9 cellular contexts compared by ENCODE assay signal in genomic region chr20:44326391-44327159, GRCh38. TPM values are rescaled to one million over a fixed set of nuclear protein-coding genes. Genes with fewer than 3 reads are reported as not detected.
A peak's percentile ranks its signal among the peaks of the same experiment; 100 is the strongest.
DNase-seq lines count a peak whose midpoint lies in the region; ATAC-seq and TF ChIP-seq lines count a peak whose summit lies in the region.
"Had no signal": no experiment of that assay in that cellular context is flagged by ENCODE, and none has a peak within 500 bp of the region (broad histone marks: within the 10 kb centered on the region; RNA-seq: fewer than 3 reads in every experiment).

No MANE protein-coding gene starts in this region.

- peak overlapping the region; percentile 90 for H3K27ac Mint-ChIP-seq in activated T-cell treated with anti-CD3 and anti-CD28 coated beads, Interleukin-2, amount 50 U/mL, for 72 hours

- no peaks in the 10 kb centered on the region for H3K9me3 Mint-ChIP-seq in activated T-cell treated with anti-CD3 and anti-CD28 coated beads, Interleukin-2, amount 50 U/mL, for 72 hours

- H3K4me1 Mint-ChIP-seq in activated T-cell treated with anti-CD3 and anti-CD28 coated beads, Interleukin-2, amount 50 U/mL, for 72 hours (ENCODE audit: low read depth): no peaks in the 10 kb centered on the region

- no peaks in the 10 kb centered on the region for H3K9me3 ChIP-seq in right cardiac atrium (ENCODE audit: control insufficient read depth, low read length)
- no peaks in the 10 kb centered on the region for H3K9me3 ChIP-seq in uterus

- H3K27me3 Mint-ChIP-seq in activated T-cell treated with anti-CD3 and anti-CD28 coated beads, Interleukin-2, amount 50 U/mL, for 72 hours (ENCODE audit: low read depth): peaks cover 13% of the 10 kb centered on the region

- TF ChIP-seq POLR2A in uterus (IDR thresholded peaks at IDR 0.05): no peak

- 12% methylated on average over 50 of the region's 50 CpGs for WGBS in right cardiac atrium

- ATAC-seq in activated T-cell treated with anti-CD3 and anti-CD28 coated beads, Interleukin-2, amount 50 U/mL, for 72 hours (replicated peaks in 1 of 2): peak; percentile 72 to 75
- ATAC-seq in right cardiac atrium: peak; percentile 29 to 31
- ATAC-seq in GM21786 (IDR thresholded peaks at IDR 0.05; ENCODE audit: unreplicated experiment): no peak

- H3K4me1 ChIP-seq in right cardiac atrium (ENCODE audit: control insufficient read depth, insufficient read depth, low read length): no peaks in the 10 kb centered on the region
- H3K4me1 ChIP-seq in uterus: no peaks in the 10 kb centered on the region

- no peaks in the 10 kb centered on the region for H3K36me3 ChIP-seq in uterus

- peak overlapping the region; percentile 76 to 78 for H3K4me3 Mint-ChIP-seq in activated T-cell treated with anti-CD3 and anti-CD28 coated beads, Interleukin-2, amount 50 U/mL, for 72 hours

- no peaks in the 10 kb centered on the region for H3K36me3 Mint-ChIP-seq in activated T-cell treated with anti-CD3 and anti-CD28 coated beads, Interleukin-2, amount 50 U/mL, for 72 hours (ENCODE audit: insufficient read depth in 2 of 2)

- no peak for TF ChIP-seq CTCF in HL-60 (IDR thresholded peaks at IDR 0.05; ENCODE audit: insufficient read depth, low read length)
- no peak for TF ChIP-seq CTCF in uterus (IDR thresholded peaks at IDR 0.05)

- H3K27me3 ChIP-seq in HL-60 (ENCODE audit: insufficient read depth, poor library complexity, severe bottlenecking) (peaks cover 9% of the 10 kb centered on the region), right cardiac atrium (ENCODE audit: control insufficient read depth, insufficient read depth) (no peaks in the 10 kb centered on the region), uterus (no peaks in the 10 kb centered on the region)

- H3K4me3 ChIP-seq in HL-60 (replicated peaks; ENCODE audit: insufficient read depth, low read length): peak overlapping the region; percentile 20
- peak overlapping the region; percentile 62 for H3K4me3 ChIP-seq in right cardiac atrium (ENCODE audit: low read length)
- peak overlapping the region in 1 of 2 donors; percentile 11 for H3K4me3 ChIP-seq in uterus

- intact Hi-C loops in right cardiac atrium (cut with DNase I) (no loop called here), uterus (cut with DNase I; ENCODE audit: low total_unique reads) (loop anchor here (10.0 kb wide), 1 partner anchor 248 kb away; no protein-coding TSS in a partner anchor)

- H3K27ac ChIP-seq in HL-60 (replicated peaks) (no peak overlapping the region), right cardiac atrium (ENCODE audit: low read length) (no peak overlapping the region), uterus (no peak overlapping the region)

- DNase-seq in HL-60 (ENCODE audit: low read depth in 1 of 2, low spot score in 1 of 2) (no peak), right cardiac atrium (peak in 1 of 3 donors; percentile 62), NCI-H345 treated with DMSO at 0.1 percent for 48 hours (lab: John Stamatoyannopoulos, UW; ENCODE audit: unreplicated experiment) (no peak), DMS79 treated with DMSO at 0.1 percent for 48 hours (lab: John Stamatoyannopoulos, UW) (no peak), uterus (no peak)
- DNase-seq in activated T-cell treated with anti-CD3 and anti-CD28 coated beads, Interleukin-2, amount 50 U/mL, for 72 hours: peak; percentile 24 to 29
- DNase-seq in stimulated activated CD4-positive, alpha-beta T cell treated with anti-CD3 and anti-CD28 coated beads, Interleukin-2, amount 100 ng/mL, for 48 hours: peak; percentile 5 to 36
- DNase-seq: T-helper 9 cell had no signal

RNA-seq across cellular contexts. Expression of gene R3HDML, which starts 10.3 kb away (rescaled TPM):
- total RNA-seq in activated T-cell treated with anti-CD3 and anti-CD28 coated beads, Interleukin-2, amount 50 U/mL, for 72 hours: not detected
- not detected for total RNA-seq in right cardiac atrium
- not detected for polyA plus RNA-seq in right cardiac atrium
- total RNA-seq in uterus: not detected

RNA-seq across cellular contexts. Expression of gene FITM2, which starts 15.6 kb away (rescaled TPM):
- total RNA-seq in activated T-cell treated with anti-CD3 and anti-CD28 coated beads, Interleukin-2, amount 50 U/mL, for 72 hours: 1 to 10 TPM; 2.9 to 3.1 TPM
- total RNA-seq in right cardiac atrium (100 to 1,000 TPM; 121 to 150 (median 145) TPM), uterus (1 to 10 TPM; 1.2 to 9.8 (median 6.7) TPM)
- polyA plus RNA-seq in right cardiac atrium: 57.1 TPM

RNA-seq across cellular contexts. Expression of gene HNF4A, which starts 28.9 kb away (rescaled TPM):
- total RNA-seq in activated T-cell treated with anti-CD3 and anti-CD28 coated beads, Interleukin-2, amount 50 U/mL, for 72 hours: not detected
- total RNA-seq in right cardiac atrium: under 1 TPM in 1 of 4 donors, not detected in 3; 0.08 TPM
- 0.07 TPM for polyA plus RNA-seq in right cardiac atrium
- under 1 TPM in 2 of 4 donors, not detected in 2; under 0.01 to 0.26 TPM for total RNA-seq in uterus

Comparison
In these comparisons a context has a peak if more than half of its experiments do, and no peak if none do; other contexts are left out.
1. DNase-seq: peak in activated T-cell treated with anti-CD3 and anti-CD28 coated beads, Interleukin-2, amount 50 U/mL, for 72 hours (2 of 2) and stimulated activated CD4-positive, alpha-beta T cell treated with anti-CD3 and anti-CD28 coated beads, Interleukin-2, amount 100 ng/mL, for 48 hours (2 of 2); none in HL-60 (0 of 2), NCI-H345 treated with DMSO at 0.1 percent for 48 hours (single experiment), DMS79 treated with DMSO at 0.1 percent for 48 hours (single experiment) and uterus (0 of 2).
2. RNA of gene FITM2, which starts 15.6 kb away (total RNA-seq): 121 to 150 TPM in right cardiac atrium; 1.2 to 9.8 TPM in uterus and 2.9 to 3.1 TPM in activated T-cell treated with anti-CD3 and anti-CD28 coated beads, Interleukin-2, amount 50 U/mL, for 72 hours; every median in the first group is over 10 times any median in the second.